In genomic region chr11:76206327-76207081, GRCh38 we compare ENCODE assay signal across 7 cellular contexts. TPM values are rescaled to one million over a fixed set of nuclear protein-coding genes. Genes with fewer than 3 reads are reported as not detected.
DNase-seq lines count a peak whose midpoint lies in the region; ATAC-seq and TF ChIP-seq lines count a peak whose summit lies in the region.

Gene WNT11 (minus strand): TSS chr11:76206502. CDS start chr11:76206407, 95 bp downstream.

- H3F3A ChIP-seq in neural progenitor cell (ENCODE audit: low read depth) = peaks cover 17% of the 10 kb centered on the region

- H3K4me3 ChIP-seq in GM12864 (ENCODE audit: low read depth, low read length) (peak within 1 kb of the TSS; percentile 24), fibroblast of pulmonary artery (replicated peaks; ENCODE audit: low read depth, low read length) (peak within 1 kb of the TSS; percentile 45), neural progenitor cell (peak within 1 kb of the TSS; percentile 56)

- TF ChIP-seq CTCF in GM12864 (IDR thresholded peaks at IDR 0.05; ENCODE audit: low read depth, low read length, missing control alignments) (no peak), fibroblast of pulmonary artery (IDR thresholded peaks at IDR 0.05; ENCODE audit: low read length, missing control alignments) (no peak), neural progenitor cell (IDR thresholded peaks at IDR 0.05) (no peak)

- H3K4me3 Mint-ChIP-seq in activated CD4-positive, alpha-beta memory T cell treated with anti-CD3 and anti-CD28 coated beads, Interleukin-2, amount 10 ng/mL, durations not matched to agents 7 days and 5 days = peak within 1 kb of the TSS; percentile 74
- peak within 1 kb of the TSS; percentile 89 for H3K4me3 Mint-ChIP-seq in neural progenitor cell

- peak within 1 kb of the TSS; percentile 96 for H2AFZ ChIP-seq in neural progenitor cell (replicated peaks)

- H3K9me3 ChIP-seq in neural progenitor cell (ENCODE audit: low read depth) = no peaks in the 10 kb centered on the region

- H3K79me2 ChIP-seq in neural progenitor cell (ENCODE audit: low read depth) = no peaks in the 10 kb centered on the region

- DNase-seq in GM12864 (ENCODE audit: low read depth) (no peak), NCI-H1105 (lab: John Stamatoyannopoulos, UW) (peak; percentile 53), fibroblast of pulmonary artery (ENCODE audit: low read depth) (no peak), neural progenitor cell (ENCODE audit: low spot score) (peak; percentile 93), HuH-7 (ENCODE audit: low spot score) (no peak)
- DNase-seq in activated CD4-positive, alpha-beta memory T cell treated with anti-CD3 and anti-CD28 coated beads, Interleukin-2, amount 10 ng/mL, durations not matched to agents 7 days and 5 days = peak; percentile 33

- no peak for ATAC-seq in GM21786 (IDR thresholded peaks at IDR 0.05; ENCODE audit: unreplicated experiment)

- H3K4me2 ChIP-seq in neural progenitor cell = peak within 1 kb of the TSS; percentile 96

- peaks cover 22% of the 10 kb centered on the region for H3K4me1 Mint-ChIP-seq in activated CD4-positive, alpha-beta memory T cell treated with anti-CD3 and anti-CD28 coated beads, Interleukin-2, amount 10 ng/mL, durations not matched to agents 7 days and 5 days
- H3K4me1 Mint-ChIP-seq in neural progenitor cell = peaks cover 22% of the 10 kb centered on the region

- no peak within 1 kb of the TSS for H3K27ac ChIP-seq in neural progenitor cell

- CTCF ChIA-PET in activated CD4-positive, alpha-beta memory T cell treated with anti-CD3 and anti-CD28 coated beads, Interleukin-2, amount 10 ng/mL, durations not matched to agents 7 days and 5 days (lab: Charles Lee) = interaction anchor here (0.9 to 6.1 kb wide), 27 partner anchors 8 to 472 kb away, joined by 3 to 105 read pairs (median 6); no protein-coding TSS in a partner anchor

- peaks cover 37% of the 10 kb centered on the region for H3K4me1 ChIP-seq in neural progenitor cell

- H3K9ac ChIP-seq in neural progenitor cell = no peak within 1 kb of the TSS

- no peaks in the 10 kb centered on the region for H3K9me3 Mint-ChIP-seq in activated CD4-positive, alpha-beta memory T cell treated with anti-CD3 and anti-CD28 coated beads, Interleukin-2, amount 10 ng/mL, durations not matched to agents 7 days and 5 days
- no peaks in the 10 kb centered on the region for H3K9me3 Mint-ChIP-seq in neural progenitor cell

- no peaks in the 10 kb centered on the region for H3K36me3 Mint-ChIP-seq in activated CD4-positive, alpha-beta memory T cell treated with anti-CD3 and anti-CD28 coated beads, Interleukin-2, amount 10 ng/mL, durations not matched to agents 7 days and 5 days (ENCODE audit: low read depth)
- H3K36me3 Mint-ChIP-seq in neural progenitor cell = no peaks in the 10 kb centered on the region

- peaks cover 22% of the 10 kb centered on the region for H4K20me1 ChIP-seq in neural progenitor cell (ENCODE audit: low read depth)

- no peak within 1 kb of the TSS for H3K27ac Mint-ChIP-seq in activated CD4-positive, alpha-beta memory T cell treated with anti-CD3 and anti-CD28 coated beads, Interleukin-2, amount 10 ng/mL, durations not matched to agents 7 days and 5 days
- H3K27ac Mint-ChIP-seq in neural progenitor cell = no peak within 1 kb of the TSS

- H3K36me3 ChIP-seq in neural progenitor cell = no peaks in the 10 kb centered on the region

- peaks cover 59% of the 10 kb centered on the region for H3K27me3 Mint-ChIP-seq in activated CD4-positive, alpha-beta memory T cell treated with anti-CD3 and anti-CD28 coated beads, Interleukin-2, amount 10 ng/mL, durations not matched to agents 7 days and 5 days
- peaks cover 52% of the 10 kb centered on the region for H3K27me3 Mint-ChIP-seq in neural progenitor cell (ENCODE audit: insufficient read depth, low read depth)

- H3K27me3 ChIP-seq in neural progenitor cell = peaks cover 93% of the 10 kb centered on the region

- POLR2A ChIA-PET in activated CD4-positive, alpha-beta memory T cell treated with anti-CD3 and anti-CD28 coated beads, Interleukin-2, amount 10 ng/mL, durations not matched to agents 7 days and 5 days (lab: Charles Lee) = interaction anchor here (1.3 to 1.7 kb wide), 4 partner anchors 10 to 476 kb away, joined by 4 to 8 read pairs (median 4); no protein-coding TSS in a partner anchor

RNA-seq across cellular contexts. Expression of gene WNT11, which starts in this region (rescaled TPM):
- total RNA-seq in activated CD4-positive, alpha-beta memory T cell treated with anti-CD3 and anti-CD28 coated beads, Interleukin-2, amount 10 ng/mL, durations not matched to agents 7 days and 5 days = under 1 TPM in 1 of 2 experiments, not detected in 1; 0.20 TPM
- total RNA-seq in neural progenitor cell (ENCODE audit: low replicate concordance) = 0.26 and 0.59 TPM in 2 replicates

Comparison
In these comparisons a context has a peak if more than half of its experiments do, and no peak if none do; other contexts are left out.
1. Peak in DNase-seq in activated CD4-positive, alpha-beta memory T cell treated with anti-CD3 and anti-CD28 coated beads, Interleukin-2, amount 10 ng/mL, durations not matched to agents 7 days and 5 days; RNA of the gene not detected or under 1 TPM.
2. Peak in DNase-seq, H3K4me3 ChIP-seq and H3K4me2 ChIP-seq in neural progenitor cell; RNA of the gene not detected or under 1 TPM.